ENCODE assay signal across 8 cellular contexts in the genomic region with DNA sequence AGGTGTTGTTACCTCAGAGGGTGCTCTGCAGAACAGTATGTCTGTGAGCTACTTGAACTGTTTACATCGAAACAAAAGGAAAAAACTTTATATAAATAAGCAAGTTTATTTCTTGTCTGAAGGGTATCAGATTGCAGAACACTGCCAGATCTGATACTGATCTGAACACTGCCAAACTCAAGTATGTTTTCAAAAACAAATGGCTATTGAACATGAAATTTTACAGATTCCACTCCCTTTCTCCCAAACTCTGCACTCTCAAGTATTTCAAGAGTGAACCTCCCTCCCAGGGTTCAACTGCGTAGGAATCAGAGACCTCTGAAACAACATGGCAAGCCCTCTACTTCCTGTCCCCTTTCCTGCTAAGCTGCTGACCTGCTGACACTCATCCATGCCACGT.
"Had no signal": no experiment of that assay in that cellular context is flagged by ENCODE, and none has a peak within 500 bp of the region (broad histone marks: within the 10 kb centered on the region; RNA-seq: fewer than 3 reads in every experiment).

No MANE protein-coding gene starts in this region.

- H3K36me3 ChIP-seq: HAP-1 had no signal

- H3K36me3 Mint-ChIP-seq: IgD-negative memory B cell had no signal

- H3K27ac ChIP-seq: GM23248, HL-60 had no signal

- H3K9ac ChIP-seq: GM23248 had no signal

- DNase-seq: GM23248, GOT3, H7, KBM-7 had no signal

- H3K4me3 Mint-ChIP-seq: IgD-negative memory B cell had no signal

- ATAC-seq: HepG2 had no signal

- H3K4me1 Mint-ChIP-seq: IgD-negative memory B cell had no signal

- H3K4me1 ChIP-seq: HAP-1 had no signal

- H3K27ac Mint-ChIP-seq: IgD-negative memory B cell had no signal

- H2AFZ ChIP-seq: GM23248 had no signal

- H3K4me3 ChIP-seq: GM23248, HAP-1 had no signal

- H3K9me3 ChIP-seq: HAP-1 had no signal
